ENCODE assay signal across 8 cellular contexts in genomic region chr7:17233643-17234397, GRCh38.
DNase-seq lines count a peak whose midpoint lies in the region; ATAC-seq, FAIRE-seq and TF ChIP-seq lines count a peak whose summit lies in the region.

No MANE protein-coding gene starts in this region.

- intact Hi-C loops in GM12878 (cut with micrococcal nuclease; ENCODE audit: unreplicated experiment) (loop anchor here (2.0 to 10.0 kb wide), 3 partner anchors 65 to 171 kb away; partner anchors contain the start of gene AHR), sciatic nerve (cut with DNase I) (no loop called here)

- peak overlapping the region; percentile 30; the same call in 1 of the 2 replicates for H3K4me3 ChIP-seq in GM12878

- BruUV-seq in GM12878 (replicated peaks; lab: Mats Ljungman, UMichigan) = TSS peak; percentile 99

- peaks cover 3% of the 10 kb centered on the region for H3K36me3 Mint-ChIP-seq in T-cell

- peaks cover 0 to 4% (median 0%) of the 10 kb centered on the region in 3 donors for H3K9me3 Mint-ChIP-seq in T-cell

- no peaks in the 10 kb centered on the region; the same call in 2 of the 3 replicates for H3K9me3 ChIP-seq in GM12878 (replicated peaks; ENCODE audit: control insufficient read depth, insufficient read depth, low read length)

- H3K4me2 ChIP-seq in GM12878 (ENCODE audit: control insufficient read depth, insufficient read depth) = peak overlapping the region; percentile 93

- no peaks in the 10 kb centered on the region for H3K36me3 ChIP-seq in GM12878 (ENCODE audit: control insufficient read depth in 2 of 2, insufficient read depth in 2 of 2, low read length in 1 of 2)

- peak; percentile 2 to 58 (median 30) for DNase-seq in T-cell
- DNase-seq in GM12878 (ENCODE audit: low read depth, low spot score) = peak; percentile 9
- no peak for DNase-seq in sciatic nerve (ENCODE audit: low spot score)
- no peak for DNase-seq in NCI-H345 treated with DMSO at 0.1 percent for 48 hours (lab: John Stamatoyannopoulos, UW; ENCODE audit: unreplicated experiment)
- no peak for DNase-seq in HEK293T (ENCODE audit: extremely low spot score)
- DNase-seq in medulla oblongata (ENCODE audit: extremely low spot score) = no peak

- H3K27me3 Mint-ChIP-seq in T-cell = no peaks in the 10 kb centered on the region

- H3K27ac ChIP-seq in GM12878 (ENCODE audit: control insufficient read depth, insufficient read depth) = peak overlapping the region; percentile 96

- no peaks in the 10 kb centered on the region for H3K79me2 ChIP-seq in GM12878 (ENCODE audit: control insufficient read depth, insufficient read depth, low read length)

- peak; percentile 70 for FAIRE-seq in GM12878 (lab: Jason Lieb, UNC)

- POLR2A ChIA-PET in T-cell (lab: Charles Lee) = interaction anchor here in 1 of 2 donors (1.0 to 1.7 kb wide), 3 partner anchors 61 to 65 kb away, joined by 4 to 8 read pairs (median 6); no protein-coding TSS in a partner anchor
- POLR2A ChIA-PET in GM12878 (lab: Charles Lee) = interaction anchor here (1.0 to 2.1 kb wide), 2 partner anchors 47 to 64 kb away, joined by 3 to 4 read pairs; partner anchors contain the start of gene AHR
- POLR2A ChIA-PET in HEK293T (lab: Yijun Ruan, JAX) = no interaction called here

- peaks cover 38 to 50% (median 44%) of the 10 kb centered on the region in 3 donors for H3K4me1 Mint-ChIP-seq in T-cell

- RAD21 ChIA-PET in GM12878 (lab: Charles Lee; ENCODE audit: unreplicated experiment) = interaction anchor here (0.6 to 2.1 kb wide), 4 partner anchors 47 to 99 kb away, joined by 3 to 6 read pairs (median 4); no protein-coding TSS in a partner anchor

- WGBS in GM12878 (ENCODE audit: insufficient coverage, insufficient replicate concordance, low lambda C conversion rate, missing lambda C conversion rate) = 21% methylated on average over 4 of the region's 4 CpGs

- H4K20me1 ChIP-seq in GM12878 (ENCODE audit: control insufficient read depth, insufficient read depth) = no peaks in the 10 kb centered on the region

- peak overlapping the region; percentile 100 for H3K27ac Mint-ChIP-seq in T-cell

- SMC1A ChIA-PET in GM12878 (lab: Charles Lee; ENCODE audit: uncharacterized antibody, unreplicated experiment) = interaction anchor here (0.8 to 1.3 kb wide), 9 partner anchors 38 to 218 kb away, joined by 3 to 5 read pairs (median 3); no protein-coding TSS in a partner anchor

- peak; percentile 55; the same call in 1 of the 2 replicates for TF ChIP-seq POLR2A in GM12878 (IDR thresholded peaks at IDR 0.05; ENCODE audit: low read depth, low read length)

- ATAC-seq in GM19035 (IDR thresholded peaks at IDR 0.05; ENCODE audit: unreplicated experiment) = peak; percentile 45
- ATAC-seq in HG03095 (IDR thresholded peaks at IDR 0.05; ENCODE audit: unreplicated experiment) = peak; percentile 45
- ATAC-seq in T-cell (replicated peaks in 1 of 4) = peak; percentile 43 to 55 (median 48)
- ATAC-seq in GM12878 = peak; percentile 83
- peak; percentile 46 for ATAC-seq in sciatic nerve

- peak overlapping the region; percentile 65 to 73 (median 68) for H3K4me3 Mint-ChIP-seq in T-cell

- in situ Hi-C loops in GM12878 (cut with MboI) = no loop called here

- H2AFZ ChIP-seq in GM12878 (ENCODE audit: control insufficient read depth, low read depth, low read length) = peak overlapping the region; percentile 86

- TF ChIP-seq EP300 in GM12878 (IDR thresholded peaks at IDR 0.05; ENCODE audit: borderline replicate concordance in 1 of 2, control insufficient read depth in 1 of 2, low read depth in 2 of 2, low read length in 2 of 2) = no peak

- H3K9ac ChIP-seq in GM12878 (ENCODE audit: control insufficient read depth, insufficient read depth, low read length) = peak overlapping the region; percentile 78

- CTCF ChIA-PET in T-cell (lab: Charles Lee) = interaction anchor here (0.7 to 1.1 kb wide), 5 partner anchors 63 to 69 kb away, joined by 3 to 5 read pairs (median 3); partner anchors contain the start of gene AHR (in 1 of the 2)
- CTCF ChIA-PET in GM12878 (lab: Yijun Ruan, JAX) = interaction anchor here (0.7 to 1.7 kb wide), 9 partner anchors 21 to 251 kb away, joined by 3 to 5 read pairs (median 3); no protein-coding TSS in a partner anchor
- CTCF ChIA-PET in HEK293T (lab: Yijun Ruan, JAX) = no interaction called here

- no peaks in the 10 kb centered on the region for H3K27me3 ChIP-seq in GM12878 (replicated peaks in 1 of 2; ENCODE audit: control insufficient read depth in 2 of 2, insufficient read depth in 2 of 2, low read length in 1 of 2)

- TF ChIP-seq CTCF in GM12878 (IDR thresholded peaks at IDR 0.05 in 2 of 3, conservative IDR thresholded peaks at IDR 0.05 in 1 of 3; ENCODE audit: control insufficient read depth in 2 of 3, extremely low read depth in 1 of 3, insufficient read depth in 1 of 3, low read depth in 3 of 3, low read length in 3 of 3) = no peak

- TF ChIP-seq RAD21 in GM12878 (IDR thresholded peaks at IDR 0.05; ENCODE audit: insufficient read depth, low read depth, low read length) = no peak

- H3K4me1 ChIP-seq in GM12878 (ENCODE audit: control insufficient read depth, insufficient read depth, low read length) = peaks cover 12% of the 10 kb centered on the region

TF ChIP-seq in GM12878, 131 proteins besides CTCF, POLR2A, EP300 and RAD21:
- TF ChIP-seq SMARCA5 (IDR thresholded peaks at IDR 0.05) = peak; percentile 56; the same call in 1 of the 2 replicates
- no peak for TF ChIP-seq RUNX3 (IDR thresholded peaks at IDR 0.05; ENCODE audit: low read length)
- no peak for TF ChIP-seq HDAC6 (IDR thresholded peaks at IDR 0.05; ENCODE audit: unreplicated experiment)

TF ChIP-seq in HEK293T, 16 proteins besides CTCF, POLR2A, EP300 and RAD21:
- TF ChIP-seq FOXA1 (IDR thresholded peaks at IDR 0.05) (no peak), L3MBTL2 (conservative IDR thresholded peaks at IDR 0.05) (no peak), HDGF (IDR thresholded peaks at IDR 0.05; ENCODE audit: borderline replicate concordance) (no peak), TARDBP (IDR thresholded peaks at IDR 0.05) (no peak), BHLHE40 (IDR thresholded peaks at IDR 0.05; ENCODE audit: borderline replicate concordance) (no peak), LEF1 (IDR thresholded peaks at IDR 0.05; ENCODE audit: borderline replicate concordance) (no peak), ARNT (IDR thresholded peaks at IDR 0.05) (no peak), ELF4 (IDR thresholded peaks at IDR 0.05) (no peak), NFRKB (IDR thresholded peaks at IDR 0.05) (no peak), SUZ12 (IDR thresholded peaks at IDR 0.05) (no peak), ZNF384 (IDR thresholded peaks at IDR 0.05) (no peak), FOXM1 (IDR thresholded peaks at IDR 0.05; ENCODE audit: borderline replicate concordance) (no peak), SP1 (IDR thresholded peaks at IDR 0.05) (no peak), CTBP1 (IDR thresholded peaks at IDR 0.05; ENCODE audit: borderline replicate concordance) (no peak), FOXK2 (IDR thresholded peaks at IDR 0.05) (no peak)
- TF ChIP-seq, protein P1, sequence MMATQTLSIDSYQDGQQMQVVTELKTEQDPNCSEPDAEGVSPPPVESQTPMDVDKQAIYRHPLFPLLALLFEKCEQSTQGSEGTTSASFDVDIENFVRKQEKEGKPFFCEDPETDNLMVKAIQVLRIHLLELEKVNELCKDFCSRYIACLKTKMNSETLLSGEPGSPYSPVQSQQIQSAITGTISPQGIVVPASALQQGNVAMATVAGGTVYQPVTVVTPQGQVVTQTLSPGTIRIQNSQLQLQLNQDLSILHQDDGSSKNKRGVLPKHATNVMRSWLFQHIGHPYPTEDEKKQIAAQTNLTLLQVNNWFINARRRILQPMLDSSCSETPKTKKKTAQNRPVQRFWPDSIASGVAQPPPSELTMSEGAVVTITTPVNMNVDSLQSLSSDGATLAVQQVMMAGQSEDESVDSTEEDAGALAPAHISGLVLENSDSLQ (IDR thresholded peaks at IDR 0.05) = no peak

Comparison
In these comparisons a context has a peak if more than half of its experiments do, and no peak if none do; other contexts are left out.
1. DNase-seq: peak in T-cell (34 of 34) and GM12878 (single experiment); none in sciatic nerve (single experiment), NCI-H345 treated with DMSO at 0.1 percent for 48 hours (single experiment), HEK293T (single experiment) and medulla oblongata (single experiment).
2. Peak in every context shown above with its lines, with median percentiles within 50 percentile points of each other: ATAC-seq.